In the genomic region with DNA sequence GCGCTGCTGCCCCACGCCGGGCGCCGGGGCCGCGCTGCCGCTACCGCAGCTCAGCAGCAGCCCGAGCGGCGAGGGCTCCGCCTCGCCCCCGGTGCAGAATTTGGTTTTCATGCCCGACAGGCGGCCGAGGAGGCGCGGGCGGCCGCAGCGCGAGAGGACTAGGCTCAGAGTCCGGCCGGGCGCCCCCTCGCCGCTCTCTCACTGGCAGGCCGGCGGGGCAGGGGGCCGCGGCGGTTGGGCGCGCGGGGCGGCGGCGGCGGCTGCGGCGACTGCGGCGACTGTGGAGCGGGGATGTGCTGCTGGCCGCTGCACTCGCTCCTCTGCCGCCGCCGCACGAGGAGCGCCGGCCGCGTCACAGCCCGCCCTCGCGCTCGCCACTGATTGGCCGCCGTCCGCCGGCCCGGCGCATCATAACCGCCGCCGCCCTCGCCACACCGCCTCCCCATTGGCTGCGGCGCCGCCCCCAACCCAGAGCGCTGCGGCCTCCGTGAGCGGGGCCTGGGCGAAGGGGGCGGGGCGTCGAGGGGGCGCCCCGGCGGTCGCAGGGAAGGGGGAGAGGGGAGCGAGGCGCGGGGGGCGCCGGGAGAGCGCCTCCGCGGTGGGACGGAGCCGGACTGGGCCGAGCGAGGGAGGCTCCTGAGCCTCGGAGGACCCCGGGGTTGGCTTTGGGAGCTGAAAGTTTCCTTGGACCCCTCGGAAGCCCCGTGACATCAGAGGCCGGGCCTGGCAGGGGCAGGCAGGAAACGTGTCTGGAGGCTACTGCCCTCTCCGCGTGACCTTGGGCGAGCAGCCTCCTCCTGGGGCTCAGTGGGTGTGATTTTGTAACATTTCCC, we compare ENCODE assay signal across 9 cellular contexts. TPM values are rescaled to one million over a fixed set of nuclear protein-coding genes. Genes with fewer than 3 reads are reported as not detected.
DNase-seq lines count a peak whose midpoint lies in the region; ATAC-seq, FAIRE-seq and TF ChIP-seq lines count a peak whose summit lies in the region.
"Had no signal": no experiment of that assay in that cellular context is flagged by ENCODE, and none has a peak within 500 bp of the region (broad histone marks: within the 10 kb centered on the region; RNA-seq: fewer than 3 reads in every experiment).

TSS of gene CHKA (minus strand) at position 322 of the 833 bp plus-strand sequence. CDS start at position 111, 211 bp downstream.

- intact Hi-C loops in kidney (cut with DNase I) = no loop called here

- H3K36me3 ChIP-seq in kidney (ENCODE audit: control insufficient read depth in 1 of 2, insufficient read depth in 2 of 2, low read length in 2 of 2) = no peaks in the 10 kb centered on the region

- TF ChIP-seq CTCF in kidney (IDR thresholded peaks at IDR 0.05; ENCODE audit: borderline replicate concordance, extremely low read depth, insufficient read depth) = no peak

- H3K27ac ChIP-seq in kidney (ENCODE audit: low read depth in 2 of 2, low read length in 2 of 2) = peak within 1 kb of the TSS; percentile 92 to 99

- peaks cover 3 to 12% of the 10 kb centered on the region in 2 donors for H3K4me1 ChIP-seq in kidney (ENCODE audit: control insufficient read depth in 1 of 2, insufficient read depth in 1 of 2, low read depth in 1 of 2, low read length in 2 of 2)

- H3K9me3 ChIP-seq in kidney (ENCODE audit: control insufficient read depth in 1 of 2, low read length in 2 of 2) = no peaks in the 10 kb centered on the region

- DNase-seq in AG20443 (ENCODE audit: low spot score) = peak; percentile 98
- peak; percentile 80 for DNase-seq in NCI-H345 treated with DMSO at 0.1 percent for 48 hours (lab: John Stamatoyannopoulos, UW; ENCODE audit: unreplicated experiment)
- DNase-seq in activated CD4-positive, alpha-beta T cell treated with anti-CD3 and anti-CD28 coated beads for 1 hour = peak; percentile 77
- peak; percentile 90 for DNase-seq in cerebellar cortex (ENCODE audit: low spot score)
- peak; percentile 98 for DNase-seq in kidney
- DNase-seq in stimulated activated CD4-positive, alpha-beta T cell treated with anti-CD3 and anti-CD28 coated beads, Interleukin-15, amount 100 ng/mL, for 1 hour (ENCODE audit: low read depth in 1 of 2, low spot score in 1 of 2) = peak; percentile 72 to 84

- peak within 1 kb of the TSS; percentile 71 to 89 for H3K9ac ChIP-seq in kidney (ENCODE audit: low read length in 2 of 2)

- FAIRE-seq in kidney (lab: Jason Lieb, UNC) = no peak
- FAIRE-seq: TTC549 had no signal

- ATAC-seq in GM19025 (IDR thresholded peaks at IDR 0.05; ENCODE audit: low read depth, unreplicated experiment) (peak; percentile 80), HG03196 (IDR thresholded peaks at IDR 0.05; ENCODE audit: unreplicated experiment) (peak; percentile 72)

- peak within 1 kb of the TSS; percentile 93 for H3K4me3 ChIP-seq in kidney (ENCODE audit: low read length in 2 of 2)

RNA-seq across cellular contexts. Expression of gene CHKA, which starts in this region (rescaled TPM):
- total RNA-seq in kidney = 26.3 TPM
- 23.2 TPM for polyA plus RNA-seq in kidney (ENCODE audit: insufficient read depth, low read depth, low replicate concordance)

Comparison
In these comparisons a context has a peak if more than half of its experiments do, and no peak if none do; other contexts are left out.
1. Peak in every context shown above with its lines: DNase-seq, ATAC-seq, H3K4me3 ChIP-seq and H3K27ac ChIP-seq.